Comparison of ENCODE assay signal across 9 cellular contexts in the genomic region with DNA sequence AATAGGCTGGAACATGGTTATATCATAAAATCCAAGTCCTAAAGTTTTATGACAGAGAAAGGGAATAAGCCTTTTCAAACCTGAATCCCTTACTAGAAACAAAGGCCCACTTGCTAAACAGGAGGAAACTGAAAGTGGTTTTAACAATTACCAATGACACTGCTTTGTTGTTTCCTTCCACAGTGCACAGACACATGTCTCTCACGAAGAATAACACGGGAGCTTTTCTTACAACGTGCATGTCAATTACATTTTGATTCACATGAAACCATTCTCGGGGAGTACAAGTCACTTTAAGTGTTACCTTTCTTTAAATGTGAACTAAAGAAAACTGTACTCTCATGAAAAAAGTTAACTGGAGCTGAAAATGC. TPM values are rescaled to one million over a fixed set of nuclear protein-coding genes. Genes with fewer than 3 reads are reported as not detected.
DNase-seq lines count a peak whose midpoint lies in the region; ATAC-seq, FAIRE-seq and TF ChIP-seq lines count a peak whose summit lies in the region.
"Had no signal": no experiment of that assay in that cellular context is flagged by ENCODE, and none has a peak within 500 bp of the region (broad histone marks: within the 10 kb centered on the region; RNA-seq: fewer than 3 reads in every experiment).

No MANE protein-coding gene starts in this region.

- 63% methylated on average over 4 of the region's 4 CpGs for WGBS in K562 (ENCODE audit: insufficient coverage, low coverage, missing lambda C conversion rate)

- H3K4me1 Mint-ChIP-seq in natural killer cell treated with Interleukin-12 subunit alpha and Interleukin-12 subunit beta and Interleukin-15 and Interleukin-18, amount 100 ng/mL, for 72 hours (ENCODE audit: low read depth in 2 of 2): peaks cover 33 to 37% of the 10 kb centered on the region in 2 donors

- H2AFZ ChIP-seq in K562 (ENCODE audit: low read depth, low read length): no peak overlapping the region

- H3K4me1 ChIP-seq in DOHH2 (ENCODE audit: control insufficient read depth, low read length) (peaks cover 27% of the 10 kb centered on the region), K562 (replicated peaks in 1 of 2; ENCODE audit: control insufficient read depth in 2 of 2, insufficient read depth in 2 of 2, low read length in 2 of 2) (peaks cover 8 to 21% of the 10 kb centered on the region in 2 experiments; a peak in 2 of 5 replicates)

- H3F3A ChIP-seq in DOHH2 (ENCODE audit: control insufficient read depth, insufficient read depth): 0 out of 2 replicates have a peak, but pooled peaks cover 3% of the 10 kb centered on the region

- POLR2A ChIA-PET in K562 (lab: Yijun Ruan, JAX): interaction anchor here (0.6 kb wide), 1 partner anchor 512 kb away, joined by 4 read pairs; no protein-coding TSS in a partner anchor

- no peaks in the 10 kb centered on the region for H3K9me2 ChIP-seq in DOHH2 (replicated peaks; ENCODE audit: control insufficient read depth, low read length)

- intact Hi-C loops in K562 (cut with micrococcal nuclease): loop anchor here (2.0 to 5.0 kb wide), 4 partner anchors 91 to 536 kb away; partner anchors contain the start of genes BRAF, MKRN1 and NDUFB2

- CTCF ChIA-PET in K562 (lab: Yijun Ruan, JAX; ENCODE audit: low intra/inter-chr PET ratio): interaction anchor here (0.6 to 2.0 kb wide), 3 partner anchors 202 to 495 kb away, joined by 3 to 22 read pairs (median 6); no protein-coding TSS in a partner anchor

- TF ChIP-seq CTCF in DOHH2 (IDR thresholded peaks at IDR 0.05; ENCODE audit: low read depth, low read length, poor library complexity, severe bottlenecking) (no peak), LNCaP clone FGC (IDR thresholded peaks at IDR 0.05; ENCODE audit: control insufficient read depth, extremely low read depth, insufficient read depth) (no peak), K562 (IDR thresholded peaks at IDR 0.05 in 2 of 3, conservative IDR thresholded peaks at IDR 0.05 in 1 of 3; ENCODE audit: insufficient read depth in 2 of 3, low read depth in 1 of 3, low read length in 3 of 3) (no peak)

- peaks cover 23% of the 10 kb centered on the region for H3K36me3 Mint-ChIP-seq in natural killer cell treated with Interleukin-12 subunit alpha and Interleukin-12 subunit beta and Interleukin-15 and Interleukin-18, amount 100 ng/mL, for 72 hours

- FAIRE-seq in K562 (lab: Jason Lieb, UNC): no peak

- no peak for TF ChIP-seq RAD21 in K562 (CRISPR knock-in tag; conservative IDR thresholded peaks at IDR 0.05 in 1 of 2, IDR thresholded peaks at IDR 0.05 in 1 of 2)

- H3K27me3 Mint-ChIP-seq in natural killer cell treated with Interleukin-12 subunit alpha and Interleukin-12 subunit beta and Interleukin-15 and Interleukin-18, amount 100 ng/mL, for 72 hours: peaks cover 4 to 20% of the 10 kb centered on the region in 2 donors

- no TSS peak for BruUV-seq in K562 (replicated peaks; lab: Mats Ljungman, UMichigan)

- H3K9me1 ChIP-seq in K562 (ENCODE audit: control insufficient read depth, insufficient read depth, low read length): no peaks in the 10 kb centered on the region

- H3K4me3 ChIP-seq in DOHH2 (ENCODE audit: low read length) (peak overlapping the region; percentile 91), LNCaP clone FGC (ENCODE audit: low read depth, low read length) (peak overlapping the region; percentile 70), K562 (peak overlapping the region; percentile 53)

- peak overlapping the region; percentile 97 for H3K4me3 Mint-ChIP-seq in natural killer cell treated with Interleukin-12 subunit alpha and Interleukin-12 subunit beta and Interleukin-15 and Interleukin-18, amount 100 ng/mL, for 72 hours

- H3K27ac ChIP-seq in DOHH2 (ENCODE audit: low read depth, low read length): no peak overlapping the region
- no peak overlapping the region for H3K27ac ChIP-seq in K562 (ENCODE audit: extremely low read depth, low read depth, low read length)
- H3K27ac ChIP-seq: RWPE1 had no signal

- H3K4me2 ChIP-seq in DOHH2 (ENCODE audit: low read length) (peak overlapping the region; percentile 82), K562 (ENCODE audit: insufficient read depth, low read length) (0 out of 2 replicates have a peak overlapping the region, but pooled peaks have one; percentile 98)

- H3K79me2 ChIP-seq in DOHH2 (ENCODE audit: control insufficient read depth, low read length) (peaks cover 44% of the 10 kb centered on the region), K562 (ENCODE audit: control insufficient read depth, insufficient read depth, low read length) (peaks cover 31% of the 10 kb centered on the region)

- peaks cover 39% of the 10 kb centered on the region for H3K36me3 ChIP-seq in DOHH2 (ENCODE audit: control insufficient read depth, low read length)
- H3K36me3 ChIP-seq in K562 (ENCODE audit: control insufficient read depth, insufficient read depth, low read length): peaks cover 26% of the 10 kb centered on the region; the same call in 2 of the 3 replicates

- H3K27ac Mint-ChIP-seq in natural killer cell treated with Interleukin-12 subunit alpha and Interleukin-12 subunit beta and Interleukin-15 and Interleukin-18, amount 100 ng/mL, for 72 hours: peak overlapping the region; percentile 92 to 93

- TF ChIP-seq POLR2A in K562 (conservative IDR thresholded peaks at IDR 0.05): no peak

- no peak for DNase-seq in LNCaP clone FGC (ENCODE audit: low read depth)
- no peak for DNase-seq in K562 (ENCODE audit: extremely low read depth in 1 of 4, low spot score in 3 of 4)
- no peak for DNase-seq in natural killer cell treated with Interleukin-12 subunit alpha and Interleukin-12 subunit beta and Interleukin-15 and Interleukin-18, amount 100 ng/mL, for 72 hours (ENCODE audit: low spot score)
- DNase-seq in midbrain (lab: John Stamatoyannopoulos, UW): no peak
- DNase-seq in NCI-H2171 (lab: John Stamatoyannopoulos, UW): no peak
- no peak for DNase-seq in NCI-H345 (lab: John Stamatoyannopoulos, UW)
- no peak for DNase-seq in cerebellar nuclear complex (lab: John Stamatoyannopoulos, UW)

- H3K27me3 ChIP-seq in DOHH2 (ENCODE audit: control insufficient read depth, low read length): peaks cover under 1% of the 10 kb centered on the region; the same call in 1 of the 2 replicates
- peaks cover 0 to 1% of the 10 kb centered on the region in 2 experiments; a peak in 1 of 5 replicates for H3K27me3 ChIP-seq in K562 (ENCODE audit: control insufficient read depth in 2 of 2, insufficient read depth in 2 of 2, low read length in 2 of 2)

- in situ Hi-C loops in K562 (cut with MboI): loop anchor here (5.0 kb wide), 1 partner anchor 201 kb away; no protein-coding TSS in a partner anchor

- H3K9ac ChIP-seq in K562 (ENCODE audit: insufficient read depth in 1 of 2, low read depth in 2 of 2, low read length in 2 of 2): peak overlapping the region in 1 of 2 experiments; percentile 82; a peak in 1 of 4 replicates

- H3K9me3 Mint-ChIP-seq in natural killer cell treated with Interleukin-12 subunit alpha and Interleukin-12 subunit beta and Interleukin-15 and Interleukin-18, amount 100 ng/mL, for 72 hours: no peaks in the 10 kb centered on the region

- H4K20me1 ChIP-seq in DOHH2 (ENCODE audit: control insufficient read depth, insufficient read depth, low read depth, low read length): no peaks in the 10 kb centered on the region
- no peaks in the 10 kb centered on the region for H4K20me1 ChIP-seq in K562 (replicated peaks; ENCODE audit: control insufficient read depth, insufficient read depth, low read length)

- TF ChIP-seq EP300 in K562 (IDR thresholded peaks at IDR 0.05; ENCODE audit: low read length): no peak

- ATAC-seq in K562: no peak
- ATAC-seq in natural killer cell treated with Interleukin-12 subunit alpha and Interleukin-12 subunit beta and Interleukin-15 and Interleukin-18, amount 100 ng/mL, for 72 hours: no peak

- H3K9me3 ChIP-seq in DOHH2 (ENCODE audit: control insufficient read depth, insufficient read depth, low read length): no peaks in the 10 kb centered on the region
- H3K9me3 ChIP-seq in K562 (replicated peaks; ENCODE audit: control insufficient read depth, insufficient read depth, low read depth, low read length): peaks cover 5% of the 10 kb centered on the region

TF ChIP-seq in K562, 482 proteins besides CTCF, POLR2A, EP300 and RAD21:
- TF ChIP-seq TCF7L2 (IDR thresholded peaks at IDR 0.05; ENCODE audit: low read depth, low read length) (no peak), ZNF707 (CRISPR knock-in tag; conservative IDR thresholded peaks at IDR 0.05) (no peak), ATF2 (CRISPR knock-in tag; IDR thresholded peaks at IDR 0.05) (no peak), FUS (optimal IDR thresholded peaks at IDR 0.05; ENCODE audit: low read depth, low read length) (peak; percentile 15)

RNA-seq across cellular contexts. Expression of gene MRPS33, which starts 1.4 kb away (rescaled TPM):
- total RNA-seq in K562 (2011; cell fraction: chromatin; rRNA removed; ENCODE audit: low replicate concordance): 17.1 and 29.5 TPM in 2 replicates
- 17.8 and 19.7 TPM in 2 replicates for total RNA-seq in K562 (2011; cell fraction: nucleolus; rRNA removed)
- 27.8 and 29.4 TPM in 2 replicates for total RNA-seq in K562 (2011; cell fraction: nucleoplasm; rRNA removed)
- total RNA-seq in K562 (2014; rRNA removed) (70.3 and 81.1 TPM in 2 replicates), K562 (2014; rRNA removed; fragmentation: Illumina TruSeq; extraction: Trizol) (205 and 227 TPM in 2 replicates), K562 (2015; rRNA removed; fragmentation: Illumina TruSeq; extraction: Trizol) (122 and 132 TPM in 2 replicates), K562 (2021) (106 and 109 TPM in 2 replicates)
- polyA plus RNA-seq in K562 (2011; rRNA removed) (170 and 187 TPM in 2 replicates), K562 (2014; fragmentation: Illumina TruSeq; extraction: Trizol) (149 and 204 TPM in 2 replicates), K562 (2014; fragmentation: Nextera tagmentation; extraction: Ambion mirVana) (100 to 1,000 TPM; 395 to 442 TPM), K562 (2014; rRNA removed) (109 and 123 TPM in 2 replicates)
- polyA plus RNA-seq in K562 (2011; cell fraction: cytosol; rRNA removed): 15.4 and 35.1 TPM in 2 replicates
- 21.0 and 54.5 TPM in 2 replicates for polyA plus RNA-seq in K562 (2011; cell fraction: nucleus; rRNA removed)
- polyA plus RNA-seq in K562 (2012): 140 and 201 TPM in 2 replicates
- polyA minus RNA-seq in K562 (2011; rRNA and poly(A)+ RNA removed): 64.9 and 102 TPM in 2 replicates
- polyA minus RNA-seq in K562 (2011; cell fraction: cytosol; rRNA and poly(A)+ RNA removed): 15.6 and 19.8 TPM in 2 replicates
- polyA minus RNA-seq in K562 (2011; cell fraction: nucleus; rRNA and poly(A)+ RNA removed): 7.7 and 18.4 TPM in 2 replicates
- total RNA-seq in natural killer cell treated with Interleukin-12 subunit alpha and Interleukin-12 subunit beta and Interleukin-15 and Interleukin-18, amount 100 ng/mL, for 72 hours: 10 to 100 TPM; 74.2 to 75.0 TPM
